8 cellular contexts compared by ENCODE assay signal in the genomic region with DNA sequence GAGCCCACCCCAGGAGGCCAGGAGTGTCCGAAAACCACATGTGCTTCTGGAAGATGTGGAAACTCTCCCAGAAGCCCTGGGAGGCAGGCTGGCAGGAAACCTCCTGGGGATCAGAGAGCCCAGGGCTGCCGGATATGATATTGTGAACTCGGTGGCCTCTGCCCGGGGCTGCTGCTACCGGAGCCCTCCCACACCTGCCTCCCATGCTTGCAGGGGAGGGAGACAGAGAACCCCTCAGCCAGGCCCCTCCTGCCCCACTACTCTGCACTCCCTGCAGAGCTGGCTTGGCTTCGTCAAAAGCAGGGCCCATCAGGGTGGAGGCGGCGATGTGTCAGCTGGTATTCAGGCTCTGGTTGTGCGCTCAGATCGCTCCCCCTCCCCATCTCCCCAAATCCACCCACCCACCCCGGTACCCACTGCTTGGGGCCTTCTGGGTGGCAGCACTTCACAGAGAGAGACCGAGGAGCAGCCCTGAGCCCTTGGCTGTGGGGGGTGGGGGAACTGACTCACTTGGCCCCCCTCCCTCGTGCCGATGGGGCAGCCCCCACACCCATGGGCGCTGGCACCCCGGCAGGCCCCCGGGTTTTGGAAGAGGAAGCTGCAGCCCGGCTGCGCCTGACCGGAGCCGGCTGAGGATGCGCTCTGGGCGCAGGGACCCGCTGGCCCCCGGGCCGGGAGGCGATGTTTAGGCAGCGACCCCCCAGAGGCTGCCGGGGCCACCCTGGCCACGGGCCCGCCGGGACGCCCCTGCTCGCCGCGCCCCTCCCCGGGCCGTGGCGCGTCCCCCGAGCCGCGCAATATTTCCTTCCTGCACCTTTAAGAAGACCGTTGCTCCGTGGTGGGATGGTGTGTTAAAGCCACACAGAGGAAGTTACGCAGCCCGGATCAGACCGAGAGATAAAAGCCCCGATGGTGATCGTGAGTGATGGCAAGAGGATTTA. TPM values are rescaled to one million over a fixed set of nuclear protein-coding genes. Genes with fewer than 3 reads are reported as not detected.
DNase-seq lines count a peak whose midpoint lies in the region; ATAC-seq and TF ChIP-seq lines count a peak whose summit lies in the region.

No MANE protein-coding gene starts in this region.

- peaks cover 11% of the 10 kb centered on the region for H3K4me1 Mint-ChIP-seq in CD8-positive, alpha-beta T cell (ENCODE audit: low read depth)
- H3K4me1 Mint-ChIP-seq in WTC11 (peaks cover 15% of the 10 kb centered on the region), chondrocyte (ENCODE audit: low read depth) (peaks cover 23% of the 10 kb centered on the region)

- peaks cover 15% of the 10 kb centered on the region for H3K27me3 ChIP-seq in CD8-positive, alpha-beta T cell (ENCODE audit: insufficient read depth, low read length)

- H3K4me3 ChIP-seq in CD8-positive, alpha-beta T cell (ENCODE audit: low read depth, low read length), result peak overlapping the region; percentile 71
- peak overlapping the region; percentile 35 for H3K4me3 ChIP-seq in mesodermal cell (ENCODE audit: extremely low read depth, insufficient read depth, low read length, poor library complexity, severe bottlenecking)

- no peaks in the 10 kb centered on the region for H3K9me3 Mint-ChIP-seq in CD8-positive, alpha-beta T cell
- H3K9me3 Mint-ChIP-seq in WTC11, result no peaks in the 10 kb centered on the region
- no peaks in the 10 kb centered on the region for H3K9me3 Mint-ChIP-seq in chondrocyte (ENCODE audit: low read depth)

- POLR2A ChIA-PET in CD8-positive, alpha-beta T cell (lab: Charles Lee), result no interaction called here
- POLR2A ChIA-PET in WTC11 (lab: Charles Lee), result interaction anchor here (0.7 kb wide), 1 partner anchor 215 kb away, joined by 3 read pairs; no protein-coding TSS in a partner anchor

- 2 to 4% methylated on average over 26 to 30 of the region's 50 CpGs for WGBS in mesodermal cell (ENCODE audit: insufficient coverage in 2 of 2), 2 experiments

- peaks cover 4% of the 10 kb centered on the region for H3K36me3 Mint-ChIP-seq in CD8-positive, alpha-beta T cell
- no peaks in the 10 kb centered on the region for H3K36me3 Mint-ChIP-seq in WTC11
- peaks cover 1% of the 10 kb centered on the region for H3K36me3 Mint-ChIP-seq in chondrocyte (ENCODE audit: low read depth)

- peak; percentile 72 for ATAC-seq in CD8-positive, alpha-beta T cell
- peak; percentile 21 for ATAC-seq in WTC11
- ATAC-seq in GM19328 (IDR thresholded peaks at IDR 0.05; ENCODE audit: unreplicated experiment), result no peak
- no peak for ATAC-seq in HG03280 (IDR thresholded peaks at IDR 0.05; ENCODE audit: unreplicated experiment)

- peak overlapping the region; percentile 16 for H3K27ac Mint-ChIP-seq in CD8-positive, alpha-beta T cell
- H3K27ac Mint-ChIP-seq in WTC11 (no peak overlapping the region), chondrocyte (ENCODE audit: unreplicated experiment) (no peak overlapping the region)

- H3K4me3 Mint-ChIP-seq in CD8-positive, alpha-beta T cell, result peak overlapping the region; percentile 87
- H3K4me3 Mint-ChIP-seq in WTC11, result peak overlapping the region; percentile 81
- peak overlapping the region; percentile 82 for H3K4me3 Mint-ChIP-seq in chondrocyte (ENCODE audit: unreplicated experiment)

- H3K4me1 ChIP-seq in CD8-positive, alpha-beta T cell (ENCODE audit: insufficient read depth, low read length), result peaks cover 28% of the 10 kb centered on the region
- H3K4me1 ChIP-seq in mesodermal cell (ENCODE audit: control insufficient read depth, insufficient read depth, low read length, poor library complexity, severe bottlenecking), result peaks cover 10% of the 10 kb centered on the region

- peak; percentile 22 to 71 (median 61) for DNase-seq in CD8-positive, alpha-beta T cell
- DNase-seq in WTC11 (ENCODE audit: low spot score), result no peak
- no peak for DNase-seq in chondrocyte (ENCODE audit: low spot score)
- peak; percentile 75 for DNase-seq in stimulated activated CD8-positive, alpha-beta memory T cell treated with anti-CD3 and anti-CD28 coated beads, Interleukin-4, amount 100 ng/mL, for 48 hours

- CTCF ChIA-PET in CD8-positive, alpha-beta T cell (lab: Charles Lee), result interaction anchor here (0.8 kb wide), 1 partner anchor 8 kb away, joined by 3 read pairs; no protein-coding TSS in a partner anchor
- CTCF ChIA-PET in WTC11 (lab: Charles Lee), result interaction anchor here (0.8 to 3.8 kb wide), 5 partner anchors 9 to 98 kb away, joined by 3 to 25 read pairs (median 6); no protein-coding TSS in a partner anchor

- intact Hi-C loops in CD8-positive, alpha-beta T cell (cut with DNase I, micrococcal nuclease), result loop anchor here in 1 of 2 experiments (5.0 kb wide), 1 partner anchor 84 kb away; a partner anchor contains a TSS

- TF ChIP-seq CTCF in CD8-positive, alpha-beta T cell (IDR thresholded peaks at IDR 0.05), result no peak
- TF ChIP-seq CTCF in WTC11 (IDR thresholded peaks at IDR 0.05) (no peak), chondrocyte (IDR thresholded peaks at IDR 0.05) (no peak)

- peaks cover 25% of the 10 kb centered on the region for H3K27me3 Mint-ChIP-seq in CD8-positive, alpha-beta T cell (ENCODE audit: low read depth)
- H3K27me3 Mint-ChIP-seq in WTC11 (ENCODE audit: low read depth) (peaks cover 60% of the 10 kb centered on the region), chondrocyte (ENCODE audit: low read depth) (peaks cover 51% of the 10 kb centered on the region)

- no peaks in the 10 kb centered on the region for H3K9me3 ChIP-seq in CD8-positive, alpha-beta T cell (ENCODE audit: low read length)
- H3K9me3 ChIP-seq in KOPT-K1 (ENCODE audit: insufficient read depth, low read length, poor library complexity, severe bottlenecking) (no peaks in the 10 kb centered on the region), mesodermal cell (ENCODE audit: control insufficient read depth, low read length) (no peaks in the 10 kb centered on the region)

- H3K36me3 ChIP-seq in CD8-positive, alpha-beta T cell (ENCODE audit: insufficient read depth, low read length), result no peaks in the 10 kb centered on the region
- H3K36me3 ChIP-seq in KOPT-K1 (ENCODE audit: insufficient read depth, low read length), result no peaks in the 10 kb centered on the region
- no peaks in the 10 kb centered on the region for H3K36me3 ChIP-seq in mesodermal cell (ENCODE audit: control insufficient read depth, insufficient read depth, low read length)

- peak overlapping the region; percentile 15 for H3K27ac ChIP-seq in CD8-positive, alpha-beta T cell (ENCODE audit: low read depth, low read length)
- peak overlapping the region; percentile 55 for H3K27ac ChIP-seq in KOPT-K1 (ENCODE audit: low read depth, low read length, poor library complexity, severe bottlenecking)
- no peak overlapping the region for H3K27ac ChIP-seq in mesodermal cell (ENCODE audit: low read depth, low read length, severe bottlenecking)

TF ChIP-seq in WTC11, 78 proteins besides CTCF, POLR2A, EP300 and RAD21 (continues in another document):
- TF ChIP-seq SP1 (CRISPR knock-in tag; conservative IDR thresholded peaks at IDR 0.05) (no peak), PRRX2 (CRISPR knock-in tag; IDR thresholded peaks at IDR 0.05) (no peak), RELA (CRISPR knock-in tag; IDR thresholded peaks at IDR 0.05; ENCODE audit: borderline replicate concordance) (peak; percentile 40; the same call in 1 of the 2 replicates), ZNF423 (CRISPR knock-in tag; IDR thresholded peaks at IDR 0.05) (peak; percentile 82)
- TF ChIP-seq, protein P1, sequence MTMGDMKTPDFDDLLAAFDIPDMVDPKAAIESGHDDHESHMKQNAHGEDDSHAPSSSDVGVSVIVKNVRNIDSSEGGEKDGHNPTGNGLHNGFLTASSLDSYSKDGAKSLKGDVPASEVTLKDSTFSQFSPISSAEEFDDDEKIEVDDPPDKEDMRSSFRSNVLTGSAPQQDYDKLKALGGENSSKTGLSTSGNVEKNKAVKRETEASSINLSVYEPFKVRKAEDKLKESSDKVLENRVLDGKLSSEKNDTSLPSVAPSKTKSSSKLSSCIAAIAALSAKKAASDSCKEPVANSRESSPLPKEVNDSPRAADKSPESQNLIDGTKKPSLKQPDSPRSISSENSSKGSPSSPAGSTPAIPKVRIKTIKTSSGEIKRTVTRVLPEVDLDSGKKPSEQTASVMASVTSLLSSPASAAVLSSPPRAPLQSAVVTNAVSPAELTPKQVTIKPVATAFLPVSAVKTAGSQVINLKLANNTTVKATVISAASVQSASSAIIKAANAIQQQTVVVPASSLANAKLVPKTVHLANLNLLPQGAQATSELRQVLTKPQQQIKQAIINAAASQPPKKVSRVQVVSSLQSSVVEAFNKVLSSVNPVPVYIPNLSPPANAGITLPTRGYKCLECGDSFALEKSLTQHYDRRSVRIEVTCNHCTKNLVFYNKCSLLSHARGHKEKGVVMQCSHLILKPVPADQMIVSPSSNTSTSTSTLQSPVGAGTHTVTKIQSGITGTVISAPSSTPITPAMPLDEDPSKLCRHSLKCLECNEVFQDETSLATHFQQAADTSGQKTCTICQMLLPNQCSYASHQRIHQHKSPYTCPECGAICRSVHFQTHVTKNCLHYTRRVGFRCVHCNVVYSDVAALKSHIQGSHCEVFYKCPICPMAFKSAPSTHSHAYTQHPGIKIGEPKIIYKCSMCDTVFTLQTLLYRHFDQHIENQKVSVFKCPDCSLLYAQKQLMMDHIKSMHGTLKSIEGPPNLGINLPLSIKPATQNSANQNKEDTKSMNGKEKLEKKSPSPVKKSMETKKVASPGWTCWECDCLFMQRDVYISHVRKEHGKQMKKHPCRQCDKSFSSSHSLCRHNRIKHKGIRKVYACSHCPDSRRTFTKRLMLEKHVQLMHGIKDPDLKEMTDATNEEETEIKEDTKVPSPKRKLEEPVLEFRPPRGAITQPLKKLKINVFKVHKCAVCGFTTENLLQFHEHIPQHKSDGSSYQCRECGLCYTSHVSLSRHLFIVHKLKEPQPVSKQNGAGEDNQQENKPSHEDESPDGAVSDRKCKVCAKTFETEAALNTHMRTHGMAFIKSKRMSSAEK (CRISPR knock-in tag; IDR thresholded peaks at IDR 0.05; ENCODE audit: borderline replicate concordance), result no peak

RNA-seq across cellular contexts. Expression of a gene that starts 0.8 kb away (rescaled TPM):
- 1 to 10 TPM; 5.8 TPM for total RNA-seq in CD8-positive, alpha-beta T cell
- 3.1 to 4.2 TPM (median 3.3 TPM) in 3 replicates for total RNA-seq in WTC11 (2021)
- 3.0 to 4.8 TPM (median 3.4 TPM) in 3 replicates for total RNA-seq in chondrocyte
- polyA plus RNA-seq in mesodermal cell (2013, experiment 1 of 2), result 1.1 TPM
- polyA plus RNA-seq in mesodermal cell (2013, experiment 2 of 2), result 0.46 TPM

Comparison
In these comparisons a context has a peak if more than half of its experiments do, and no peak if none do; other contexts are left out.
1. ATAC-seq: peak in CD8-positive, alpha-beta T cell (single experiment) and WTC11 (single experiment); none in GM19328 (single experiment) and HG03280 (single experiment).
2. DNase-seq: peak in CD8-positive, alpha-beta T cell (7 of 7) and stimulated activated CD8-positive, alpha-beta memory T cell treated with anti-CD3 and anti-CD28 coated beads, Interleukin-4, amount 100 ng/mL, for 48 hours (single experiment); none in WTC11 (single experiment) and chondrocyte (single experiment).
3. Peak in every context shown above with its lines, with median percentiles within 50 percentile points of each other: H3K4me3 Mint-ChIP-seq.